In genomic region chr18:8847900-8848299, GRCh38 we compare ENCODE assay signal across 15 cellular contexts.
DNase-seq lines count a peak whose midpoint lies in the region; ATAC-seq and TF ChIP-seq lines count a peak whose summit lies in the region.
"Had no signal": no experiment of that assay in that cellular context is flagged by ENCODE, and none has a peak within 500 bp of the region (broad histone marks: within the 10 kb centered on the region; RNA-seq: fewer than 3 reads in every experiment).

No MANE protein-coding gene starts in this region.

- peaks cover 18% of the 10 kb centered on the region for H3K4me1 ChIP-seq in GM23248 (ENCODE audit: insufficient read depth)
- peaks cover 22% of the 10 kb centered on the region for H3K4me1 ChIP-seq in adipocyte (ENCODE audit: control insufficient read depth, insufficient read depth, low read length)
- peaks cover 0 to 17% (median 7%) of the 10 kb centered on the region in 12 donors for H3K4me1 ChIP-seq in heart left ventricle
- H3K4me1 ChIP-seq in rectal smooth muscle tissue (ENCODE audit: control insufficient read depth, insufficient read depth, low read length) = peaks cover 18% of the 10 kb centered on the region
- H3K4me1 ChIP-seq: Peyer's patch had no signal

- H3K4me2 ChIP-seq in GM23248 (ENCODE audit: unreplicated experiment) = peak overlapping the region; percentile 17

- H3K27ac ChIP-seq in GM23248 (peak overlapping the region; percentile 52), heart left ventricle (no peak overlapping the region), rectal smooth muscle tissue (ENCODE audit: low read depth, low read length) (peak overlapping the region; percentile 57)
- H3K27ac ChIP-seq: BLaER1 treated with 17β-estradiol and CSF1 and Interleukin-3, amounts not matched to agents 10 nM and 100 nM; Peyer's patch had no signal

- ATAC-seq in heart left ventricle (peak; percentile 82 to 90 (median 86)), GM21360 (IDR thresholded peaks at IDR 0.05; ENCODE audit: unreplicated experiment) (no peak)

- no peak overlapping the region for H3K4me3 ChIP-seq in GM23248
- peak overlapping the region; percentile 30 for H3K4me3 ChIP-seq in adipocyte (ENCODE audit: low read length)
- H3K4me3 ChIP-seq in heart left ventricle = no peak overlapping the region
- no peak overlapping the region for H3K4me3 ChIP-seq in rectal smooth muscle tissue (ENCODE audit: low read length)
- H3K4me3 ChIP-seq: BLaER1 treated with 17β-estradiol and CSF1 and Interleukin-3, amounts not matched to agents 10 nM and 100 nM; Peyer's patch had no signal

- no peak overlapping the region for H3K9ac ChIP-seq in GM23248
- H3K9ac ChIP-seq in adipocyte (ENCODE audit: low read length) = no peak overlapping the region
- H3K9ac ChIP-seq in rectal smooth muscle tissue (ENCODE audit: low read length) = no peak overlapping the region
- H3K9ac ChIP-seq: BLaER1 treated with 17β-estradiol and CSF1 and Interleukin-3, amounts not matched to agents 10 nM and 100 nM had no signal

- H4K20me1 ChIP-seq in GM23248 (ENCODE audit: insufficient read depth) = no peaks in the 10 kb centered on the region
- H4K20me1 ChIP-seq: BLaER1 treated with 17β-estradiol and CSF1 and Interleukin-3, amounts not matched to agents 10 nM and 100 nM had no signal

- peaks cover 22% of the 10 kb centered on the region for H3F3A ChIP-seq in GM23248 (ENCODE audit: insufficient read depth)

- TF ChIP-seq CTCF in heart left ventricle (IDR thresholded peaks at IDR 0.05) = no peak

- DNase-seq in GM23248 (peak; percentile 48), adipocyte (ENCODE audit: low read depth) (peak; percentile 26), heart left ventricle (peak in 3 of 5 donors; percentile 39 to 58 (median 54)), DMS114 treated with DMSO at 0.1 percent for 48 hours (lab: John Stamatoyannopoulos, UW; ENCODE audit: unreplicated experiment) (no peak), retina (no peak), superior temporal gyrus (ENCODE audit: extremely low spot score) (no peak)
- DNase-seq: H9, NCI-H2029, NCI-H2171 treated with DMSO at 0.1 percent for 48 hours, NCI-H510A, Peyer's patch, SHP77 treated with DMSO at 0.1 percent for 48 hours had no signal

- H3K79me2 ChIP-seq in GM23248 (ENCODE audit: insufficient read depth) = no peaks in the 10 kb centered on the region

- in situ Hi-C loops in GM23248 (cut with MboI) = no loop called here

- H3K36me3 ChIP-seq in GM23248 (ENCODE audit: low read depth) = no peaks in the 10 kb centered on the region
- no peaks in the 10 kb centered on the region for H3K36me3 ChIP-seq in adipocyte (ENCODE audit: control insufficient read depth, insufficient read depth, low read length, severe bottlenecking)
- no peaks in the 10 kb centered on the region for H3K36me3 ChIP-seq in heart left ventricle
- no peaks in the 10 kb centered on the region for H3K36me3 ChIP-seq in rectal smooth muscle tissue (ENCODE audit: control insufficient read depth, insufficient read depth, low read length)
- H3K36me3 ChIP-seq: BLaER1 treated with 17β-estradiol and CSF1 and Interleukin-3, amounts not matched to agents 10 nM and 100 nM; Peyer's patch had no signal

- TF ChIP-seq POLR2A in heart left ventricle (IDR thresholded peaks at IDR 0.05) = no peak

- no peaks in the 10 kb centered on the region for H3K9me3 ChIP-seq in GM23248 (ENCODE audit: low read depth)
- H3K9me3 ChIP-seq in adipocyte (ENCODE audit: control insufficient read depth, low read length) = no peaks in the 10 kb centered on the region
- peaks cover 0 to 9% (median 0%) of the 10 kb centered on the region in 12 donors for H3K9me3 ChIP-seq in heart left ventricle

- intact Hi-C loops in heart left ventricle (cut with DNase I) = loop anchor here in 1 of 10 donors (10.0 kb wide), 1 partner anchor 123 kb away; no protein-coding TSS in a partner anchor

- no peak overlapping the region for H2AFZ ChIP-seq in GM23248

- no peaks in the 10 kb centered on the region for H3K9me2 ChIP-seq in GM23248 (ENCODE audit: insufficient read depth)

- WGBS in GM23248 (ENCODE audit: low coverage in 1 of 2, low lambda C conversion rate in 2 of 2, missing lambda C conversion rate in 2 of 2), 2 experiments = 22 to 27% methylated on average over 5 of the region's 5 CpGs
- WGBS in heart left ventricle, 4 donors = 38 to 49% (median 41%) methylated on average over 5 of the region's 5 CpGs

- no peaks in the 10 kb centered on the region for H3K27me3 ChIP-seq in GM23248 (replicated peaks; ENCODE audit: insufficient read depth)
- no peaks in the 10 kb centered on the region for H3K27me3 ChIP-seq in adipocyte (replicated peaks; ENCODE audit: control insufficient read depth, insufficient read depth, low read length)
- peaks cover 0 to 5% (median 0%) of the 10 kb centered on the region in 9 donors for H3K27me3 ChIP-seq in heart left ventricle
- peaks cover 3% of the 10 kb centered on the region for H3K27me3 ChIP-seq in rectal smooth muscle tissue (ENCODE audit: control insufficient read depth, insufficient read depth, low read length)
- H3K27me3 ChIP-seq: BLaER1 treated with 17β-estradiol and CSF1 and Interleukin-3, amounts not matched to agents 10 nM and 100 nM; Peyer's patch had no signal

Comparison
In these comparisons a context has a peak if more than half of its experiments do, and no peak if none do; other contexts are left out.
1. DNase-seq: peak in GM23248 (single experiment), adipocyte (single experiment) and heart left ventricle (3 of 5); none in DMS114 treated with DMSO at 0.1 percent for 48 hours (single experiment), retina (single experiment) and superior temporal gyrus (single experiment).
2. H3K27ac ChIP-seq: peak in GM23248 (single experiment) and rectal smooth muscle tissue (single experiment); none in heart left ventricle (0 of 12).